7 cellular contexts compared by ENCODE assay signal in the genomic region with DNA sequence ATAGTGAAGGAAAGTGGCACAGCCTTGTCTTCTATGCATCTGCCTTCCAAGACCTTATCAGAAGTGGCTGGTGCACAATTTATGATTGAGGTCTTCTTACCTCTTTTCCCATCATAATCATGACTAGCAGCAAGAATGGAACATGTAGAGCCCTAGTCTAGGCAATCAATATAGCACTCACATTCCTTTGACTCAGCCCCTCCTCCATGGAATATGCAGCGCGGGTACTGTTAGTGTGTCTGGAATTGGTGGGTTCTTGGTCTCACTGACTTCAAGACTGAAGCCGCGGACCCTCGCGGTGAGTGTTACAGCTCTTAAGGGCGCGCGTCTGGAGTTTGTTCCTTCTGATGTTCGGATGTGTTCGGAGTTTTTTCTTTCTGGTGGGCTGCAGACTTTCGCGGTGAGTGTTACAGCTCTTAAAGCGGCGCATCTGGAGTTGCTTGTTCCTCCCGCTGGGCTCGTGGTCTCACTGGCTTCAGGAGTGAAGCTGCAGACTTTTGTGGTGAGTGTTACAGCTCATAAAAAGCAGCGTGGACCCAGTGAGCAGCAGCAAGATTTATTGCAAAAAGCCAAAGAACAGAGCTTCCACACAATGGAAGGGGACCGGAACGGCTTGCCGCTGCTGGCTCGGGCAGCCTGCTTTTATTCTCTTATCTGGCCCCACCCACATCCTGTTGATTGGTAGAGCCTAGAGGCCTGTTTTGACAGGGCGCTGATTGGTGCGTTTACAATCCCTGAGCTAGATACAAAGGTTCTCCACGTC. TPM values are rescaled to one million over a fixed set of nuclear protein-coding genes. Genes with fewer than 3 reads are reported as not detected.
DNase-seq lines count a peak whose midpoint lies in the region; ATAC-seq and TF ChIP-seq lines count a peak whose summit lies in the region.
"Not testable (repeated sequence)": the region's sequence is repeated elsewhere in the genome, so short reads cannot be mapped to it uniquely, and the experiment has no call there.

No MANE protein-coding gene starts in this region.

- not testable (repeated sequence) for H3K4me1 Mint-ChIP-seq in WTC11, mesothelial cell of epicardium
- peaks cover 11% of the 10 kb centered on the region for H3K4me1 Mint-ChIP-seq in activated T-helper 1 cell treated with anti-CD3 and anti-CD28 coated beads, Interleukin-12 subunit alpha, Interleukin-12 subunit beta, Interleukin-2, Interleukin-4 antibody, amounts not matched to agents 30 ng/mL and 10 ng/mL and 1 ng/mL, durations not matched to agents 14 hours and 24 hours and 36 hours (ENCODE audit: low read depth)

- not testable (repeated sequence) for H3K4me3 Mint-ChIP-seq in WTC11
- peak overlapping the region; percentile 78 for H3K4me3 Mint-ChIP-seq in activated T-helper 1 cell treated with anti-CD3 and anti-CD28 coated beads, Interleukin-12 subunit alpha, Interleukin-12 subunit beta, Interleukin-2, Interleukin-4 antibody, amounts not matched to agents 30 ng/mL and 10 ng/mL and 1 ng/mL, durations not matched to agents 14 hours and 24 hours and 36 hours
- H3K4me3 Mint-ChIP-seq in mesothelial cell of epicardium: peak overlapping the region; percentile 35

- H3K27ac Mint-ChIP-seq in WTC11; activated T-helper 1 cell treated with anti-CD3 and anti-CD28 coated beads, Interleukin-12 subunit alpha, Interleukin-12 subunit beta, Interleukin-2, Interleukin-4 antibody, amounts not matched to agents 30 ng/mL and 10 ng/mL and 1 ng/mL, durations not matched to agents 14 hours and 24 hours and 36 hours; mesothelial cell of epicardium: not testable (repeated sequence)

- not testable (repeated sequence) for H3K9me3 Mint-ChIP-seq in WTC11; activated T-helper 1 cell treated with anti-CD3 and anti-CD28 coated beads, Interleukin-12 subunit alpha, Interleukin-12 subunit beta, Interleukin-2, Interleukin-4 antibody, amounts not matched to agents 30 ng/mL and 10 ng/mL and 1 ng/mL, durations not matched to agents 14 hours and 24 hours and 36 hours; mesothelial cell of epicardium

- H3K27me3 Mint-ChIP-seq in WTC11 (ENCODE audit: low read depth); mesothelial cell of epicardium (ENCODE audit: low read depth): not testable (repeated sequence)
- peaks cover 27% of the 10 kb centered on the region for H3K27me3 Mint-ChIP-seq in activated T-helper 1 cell treated with anti-CD3 and anti-CD28 coated beads, Interleukin-12 subunit alpha, Interleukin-12 subunit beta, Interleukin-2, Interleukin-4 antibody, amounts not matched to agents 30 ng/mL and 10 ng/mL and 1 ng/mL, durations not matched to agents 14 hours and 24 hours and 36 hours (ENCODE audit: insufficient read depth)

- DNase-seq in GM03348 (ENCODE audit: low spot score): peak; percentile 24
- DNase-seq in NCI-H2227 (lab: John Stamatoyannopoulos, UW; ENCODE audit: unreplicated experiment): peak; percentile 27
- not testable (repeated sequence) for DNase-seq in WTC11 (ENCODE audit: low spot score); mesothelial cell of epicardium (ENCODE audit: low spot score in 2 of 2, unreplicated experiment in 2 of 2)
- peak; percentile 43 for DNase-seq in activated T-helper 1 cell treated with anti-CD3 and anti-CD28 coated beads, Interleukin-12 subunit alpha, Interleukin-12 subunit beta, Interleukin-2, Interleukin-4 antibody, amounts not matched to agents 30 ng/mL and 10 ng/mL and 1 ng/mL, durations not matched to agents 14 hours and 24 hours and 36 hours (ENCODE audit: low spot score)
- peak; percentile 33 for DNase-seq in effector CD8-positive, alpha-beta T cell (lab: John Stamatoyannopoulos, UW)
- DNase-seq in stimulated activated CD4-positive, alpha-beta T cell treated with anti-CD3 and anti-CD28 coated beads, Interleukin-15, amount 100 ng/mL, for 24 hours: peak; percentile 39

- ATAC-seq in WTC11: not testable (repeated sequence)

- intact Hi-C loops in activated T-helper 1 cell treated with anti-CD3 and anti-CD28 coated beads, Interleukin-12 subunit alpha, Interleukin-12 subunit beta, Interleukin-2, Interleukin-4 antibody, amounts not matched to agents 30 ng/mL and 10 ng/mL and 1 ng/mL, durations not matched to agents 14 hours and 24 hours and 36 hours (cut with micrococcal nuclease): loop anchor here (1.0 kb wide), 1 partner anchor 11 kb away; no protein-coding TSS in a partner anchor

- not testable (repeated sequence) for H3K36me3 Mint-ChIP-seq in WTC11; activated T-helper 1 cell treated with anti-CD3 and anti-CD28 coated beads, Interleukin-12 subunit alpha, Interleukin-12 subunit beta, Interleukin-2, Interleukin-4 antibody, amounts not matched to agents 30 ng/mL and 10 ng/mL and 1 ng/mL, durations not matched to agents 14 hours and 24 hours and 36 hours (ENCODE audit: low read depth); mesothelial cell of epicardium

- POLR2A ChIA-PET in WTC11 (lab: Charles Lee): not testable (repeated sequence)

- CTCF ChIA-PET in WTC11 (lab: Charles Lee): interaction anchor here (0.5 to 1.9 kb wide), 3 partner anchors 11 to 259 kb away, joined by 4 to 12 read pairs (median 5); no protein-coding TSS in a partner anchor

- not testable (repeated sequence) for TF ChIP-seq CTCF in WTC11 (IDR thresholded peaks at IDR 0.05); mesothelial cell of epicardium (IDR thresholded peaks at IDR 0.05; ENCODE audit: unreplicated experiment)

TF ChIP-seq in WTC11, 78 proteins besides CTCF, POLR2A, EP300 and RAD21:
- peak; percentile 57 for TF ChIP-seq NFYB (CRISPR knock-in tag; conservative IDR thresholded peaks at IDR 0.05; ENCODE audit: low read depth)

RNA-seq across cellular contexts. Expression of a gene that starts 29.7 kb away (rescaled TPM):
- total RNA-seq in WTC11 (2021): 15.0 to 16.1 TPM (median 15.4 TPM) in 3 replicates
- 22.8 and 24.3 TPM in 2 replicates for total RNA-seq in activated T-helper 1 cell treated with anti-CD3 and anti-CD28 coated beads, Interleukin-12 subunit alpha, Interleukin-12 subunit beta, Interleukin-2, Interleukin-4 antibody, amounts not matched to agents 30 ng/mL and 10 ng/mL and 1 ng/mL, durations not matched to agents 14 hours and 24 hours and 36 hours
- total RNA-seq in mesothelial cell of epicardium: 9.1 to 9.4 TPM (median 9.4 TPM) in 3 replicates

RNA-seq across cellular contexts. Expression of a gene that starts 29.8 kb away (rescaled TPM):
- 20.0 to 21.4 TPM (median 21.1 TPM) in 3 replicates for total RNA-seq in WTC11 (2021)
- 24.8 and 25.5 TPM in 2 replicates for total RNA-seq in activated T-helper 1 cell treated with anti-CD3 and anti-CD28 coated beads, Interleukin-12 subunit alpha, Interleukin-12 subunit beta, Interleukin-2, Interleukin-4 antibody, amounts not matched to agents 30 ng/mL and 10 ng/mL and 1 ng/mL, durations not matched to agents 14 hours and 24 hours and 36 hours
- total RNA-seq in mesothelial cell of epicardium: 12.3 to 15.7 TPM (median 13.4 TPM) in 3 replicates

RNA-seq across cellular contexts. Expression of a gene that starts 41.3 kb away (rescaled TPM):
- total RNA-seq in WTC11 (2021) (3.1 to 5.1 TPM (median 4.9 TPM) in 3 replicates), mesothelial cell of epicardium (0.72 to 1.3 TPM (median 0.93 TPM) in 3 replicates)
- 37.8 and 38.8 TPM in 2 replicates for total RNA-seq in activated T-helper 1 cell treated with anti-CD3 and anti-CD28 coated beads, Interleukin-12 subunit alpha, Interleukin-12 subunit beta, Interleukin-2, Interleukin-4 antibody, amounts not matched to agents 30 ng/mL and 10 ng/mL and 1 ng/mL, durations not matched to agents 14 hours and 24 hours and 36 hours
